1 cellular context compared by ENCODE assay signal in the genomic region with DNA sequence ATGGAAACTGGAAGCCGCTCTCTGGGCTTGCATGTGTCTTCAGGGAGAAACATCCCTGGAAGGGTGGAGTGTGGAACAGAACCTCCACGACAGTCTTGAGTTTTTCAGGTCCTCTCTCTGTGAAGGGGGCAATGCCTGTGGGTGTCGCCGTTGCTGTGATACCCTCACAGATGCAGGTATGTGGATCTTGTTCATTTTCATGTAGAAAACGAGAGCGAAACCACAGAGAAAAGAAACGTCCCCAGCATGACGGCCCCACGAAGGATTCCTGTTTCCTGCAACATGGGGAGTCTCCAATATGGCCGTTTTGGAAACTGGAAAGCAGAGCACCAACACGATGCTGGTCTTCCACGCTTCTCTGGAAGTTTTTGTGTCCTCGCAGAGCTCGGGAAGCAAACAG.
TF ChIP-seq lines count a peak whose summit lies in the region.

No MANE protein-coding gene starts in this region.

TF ChIP-seq in K562, 482 proteins besides CTCF, POLR2A, EP300 and RAD21:
- TF ChIP-seq, protein P1, sequence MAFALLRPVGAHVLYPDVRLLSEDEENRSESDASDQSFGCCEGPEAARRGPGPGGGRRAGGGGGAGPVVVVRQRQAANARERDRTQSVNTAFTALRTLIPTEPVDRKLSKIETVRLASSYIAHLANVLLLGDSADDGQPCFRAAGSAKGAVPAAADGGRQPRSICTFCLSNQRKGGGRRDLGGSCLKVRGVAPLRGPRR (CRISPR knock-in tag; IDR thresholded peaks at IDR 0.05) = no peak
- TF ChIP-seq KHSRP (IDR thresholded peaks at IDR 0.05) = no peak
- no peak for TF ChIP-seq NFATC3 (IDR thresholded peaks at IDR 0.05)
- TF ChIP-seq ZNF699 (CRISPR knock-in tag; IDR thresholded peaks at IDR 0.05; ENCODE audit: insufficient replicate concordance) = no peak
- TF ChIP-seq, protein P2, sequence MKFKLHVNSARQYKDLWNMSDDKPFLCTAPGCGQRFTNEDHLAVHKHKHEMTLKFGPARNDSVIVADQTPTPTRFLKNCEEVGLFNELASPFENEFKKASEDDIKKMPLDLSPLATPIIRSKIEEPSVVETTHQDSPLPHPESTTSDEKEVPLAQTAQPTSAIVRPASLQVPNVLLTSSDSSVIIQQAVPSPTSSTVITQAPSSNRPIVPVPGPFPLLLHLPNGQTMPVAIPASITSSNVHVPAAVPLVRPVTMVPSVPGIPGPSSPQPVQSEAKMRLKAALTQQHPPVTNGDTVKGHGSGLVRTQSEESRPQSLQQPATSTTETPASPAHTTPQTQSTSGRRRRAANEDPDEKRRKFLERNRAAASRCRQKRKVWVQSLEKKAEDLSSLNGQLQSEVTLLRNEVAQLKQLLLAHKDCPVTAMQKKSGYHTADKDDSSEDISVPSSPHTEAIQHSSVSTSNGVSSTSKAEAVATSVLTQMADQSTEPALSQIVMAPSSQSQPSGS (CRISPR knock-in tag; IDR thresholded peaks at IDR 0.05) = no peak
- no peak for TF ChIP-seq ZNF282 (CRISPR knock-in tag; IDR thresholded peaks at IDR 0.05)
- no peak for TF ChIP-seq L3MBTL2 (IDR thresholded peaks at IDR 0.05)
TF ChIP-seq in K562: peak in this region for 0.
